Comparison of ENCODE assay signal across 29 cellular contexts in genomic region chr7:43385309-43385680, GRCh38.
"Had no signal": no experiment of that assay in that cellular context is flagged by ENCODE, and none has a peak within 500 bp of the region (broad histone marks: within the 10 kb centered on the region; RNA-seq: fewer than 3 reads in every experiment).

No MANE protein-coding gene starts in this region.

- H3K36me3 ChIP-seq: brain microvascular endothelial cell, MG63, SJCRH30, WERI-Rb-1 had no signal

- H3K4me3 ChIP-seq: MG63, PC-9, SJCRH30, SK-N-MC had no signal

- H3K27me3 ChIP-seq: brain microvascular endothelial cell, MG63, SJCRH30 had no signal

- H3K9me3 ChIP-seq: MG63, SJCRH30 had no signal

- FAIRE-seq: RCC 7860 had no signal

- H3K4me1 ChIP-seq: SJCRH30 had no signal

- H3K27ac ChIP-seq: brain microvascular endothelial cell, PC-9, SJCRH30, SK-N-MC, WERI-Rb-1 had no signal

- H2AFZ ChIP-seq: PC-9 had no signal

- H3K4me2 ChIP-seq: PC-9 had no signal

- DNase-seq: activated CD4-positive, alpha-beta memory T cell treated with anti-CD3 and anti-CD28 coated beads, Interleukin-2, amount 10 ng/mL, durations not matched to agents 7 days and 5 days; activated CD4-positive, alpha-beta T cell treated with anti-CD3 and anti-CD28 coated beads for 1 hour; activated CD4-positive, CD25-positive, alpha-beta regulatory T cell; activated effector memory CD4-positive, alpha-beta T cell treated with anti-CD3 and anti-CD28 coated beads, Interleukin-2, amount 50 U/mL, for 16 hours; activated naive CD4-positive, alpha-beta T cell; activated naive CD4-positive, alpha-beta T cell treated with anti-CD3 and anti-CD28 coated beads, Interleukin-2, amount 50 U/mL, for 16 hours; activated T-cell treated with anti-CD3 and anti-CD28 coated beads, Interleukin-2, amount 50 U/mL, for 1 hour; amniotic stem cell; aorta; brain microvascular endothelial cell; Karpas-422; NCI-H1048; NCI-H1105 treated with DMSO at 0.1 percent for 48 hours; NCI-H1436; NCI-H1694; NCI-H1930; NCI-H2081 treated with DMSO at 0.1 percent for 48 hours; NCI-H345; NCI-H526; NCI-H748 treated with DMSO at 0.1 percent for 48 hours; NK-92 treated with Interleukin-12 subunit alpha and Interleukin-12 subunit beta, amount 100 ng/mL, for 24 hours; PC-9; SHP77; SJCRH30; T1000; WERI-Rb-1 had no signal
